In the genomic region with DNA sequence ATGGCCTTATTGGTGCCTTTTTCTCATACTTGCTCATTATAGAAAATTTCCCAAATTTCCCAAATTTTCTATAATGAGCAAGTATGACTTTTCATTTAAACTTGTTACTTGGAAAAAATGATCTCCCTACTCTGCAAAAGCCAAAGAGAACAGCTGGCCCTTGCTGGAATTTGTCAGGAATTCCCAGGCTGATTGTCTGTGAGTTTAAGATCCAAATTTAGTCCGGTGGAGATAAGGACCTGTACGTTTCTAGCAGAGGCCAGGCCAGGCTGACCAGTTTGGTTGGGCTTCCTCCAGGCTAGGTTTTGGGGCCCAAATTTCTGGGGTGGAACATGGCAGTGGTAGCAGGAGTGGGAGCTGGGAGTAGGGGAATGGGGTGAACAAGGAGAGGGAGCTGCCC, we compare ENCODE assay signal across 16 cellular contexts. TPM values are rescaled to one million over a fixed set of nuclear protein-coding genes. Genes with fewer than 3 reads are reported as not detected.
DNase-seq lines count a peak whose midpoint lies in the region; ATAC-seq, FAIRE-seq and TF ChIP-seq lines count a peak whose summit lies in the region.
"Had no signal": no experiment of that assay in that cellular context is flagged by ENCODE, and none has a peak within 500 bp of the region (broad histone marks: within the 10 kb centered on the region; RNA-seq: fewer than 3 reads in every experiment).

No MANE protein-coding gene starts in this region.

- peaks cover 2% of the 10 kb centered on the region for H3K36me3 Mint-ChIP-seq in astrocyte (ENCODE audit: low read depth, unreplicated experiment)
- H3K36me3 Mint-ChIP-seq: memory B cell had no signal

- no peaks in the 10 kb centered on the region for H4K20me1 ChIP-seq in astrocyte (ENCODE audit: insufficient read depth, low read length)

- H3K36me3 ChIP-seq in astrocyte (ENCODE audit: insufficient read depth, low read length): no peaks in the 10 kb centered on the region
- H3K36me3 ChIP-seq in heart left ventricle: peaks cover 0 to 27% (median 8%) of the 10 kb centered on the region in 9 donors
- no peaks in the 10 kb centered on the region for H3K36me3 ChIP-seq in parathyroid adenoma (ENCODE audit: control insufficient read depth, insufficient read depth, low read length)
- no peaks in the 10 kb centered on the region for H3K36me3 ChIP-seq in vagina

- no peaks in the 10 kb centered on the region for H3K9me3 ChIP-seq in astrocyte (ENCODE audit: insufficient read depth, low read depth, low read length)
- H3K9me3 ChIP-seq in heart left ventricle: no peaks in the 10 kb centered on the region
- no peaks in the 10 kb centered on the region for H3K9me3 ChIP-seq in parathyroid adenoma (ENCODE audit: control insufficient read depth, low read length)
- H3K9me3 ChIP-seq in vagina: no peaks in the 10 kb centered on the region

- H3K4me1 Mint-ChIP-seq in astrocyte (ENCODE audit: low read depth, unreplicated experiment): peaks cover 32% of the 10 kb centered on the region

- H3K4me2 ChIP-seq in astrocyte (ENCODE audit: low read length) (no peak overlapping the region), parathyroid adenoma (ENCODE audit: low read length) (no peak overlapping the region)

- no peaks in the 10 kb centered on the region for H3K27me3 ChIP-seq in astrocyte (ENCODE audit: insufficient read depth, low read length)
- H3K27me3 ChIP-seq in heart left ventricle: no peaks in the 10 kb centered on the region
- no peaks in the 10 kb centered on the region for H3K27me3 ChIP-seq in parathyroid adenoma (ENCODE audit: control insufficient read depth, insufficient read depth, low read length)
- no peaks in the 10 kb centered on the region for H3K27me3 ChIP-seq in vagina

- peak overlapping the region; percentile 68 for H3K27ac Mint-ChIP-seq in astrocyte (ENCODE audit: unreplicated experiment)
- H3K27ac Mint-ChIP-seq: memory B cell had no signal

- ATAC-seq in heart left ventricle: peak in 3 of 4 donors; percentile 2 to 22 (median 16)
- ATAC-seq in HG03442 (IDR thresholded peaks at IDR 0.05; ENCODE audit: unreplicated experiment): no peak

- H3K27me3 Mint-ChIP-seq in astrocyte (ENCODE audit: low read depth, unreplicated experiment): peaks cover 11% of the 10 kb centered on the region

- FAIRE-seq in astrocyte (lab: Jason Lieb, UNC): no peak

- no peak overlapping the region for H3K9ac ChIP-seq in astrocyte (ENCODE audit: low read length)
- no peak overlapping the region for H3K9ac ChIP-seq in parathyroid adenoma
- H3K9ac ChIP-seq: GM23248 had no signal

- H2AFZ ChIP-seq in astrocyte (ENCODE audit: low read depth, low read length): no peak overlapping the region
- H2AFZ ChIP-seq in parathyroid adenoma: peak overlapping the region; percentile 69
- H2AFZ ChIP-seq: GM23248 had no signal

- WGBS in heart left ventricle, 4 donors: 8 to 15% (median 9%) methylated on average over 2 of the region's 2 CpGs

- H3K79me2 ChIP-seq in astrocyte (ENCODE audit: insufficient read depth, low read length): no peaks in the 10 kb centered on the region
- no peaks in the 10 kb centered on the region for H3K79me2 ChIP-seq in parathyroid adenoma

- no peak overlapping the region for H3K4me3 Mint-ChIP-seq in astrocyte (ENCODE audit: unreplicated experiment)
- H3K4me3 Mint-ChIP-seq: memory B cell had no signal

- no peak overlapping the region for H3K4me3 ChIP-seq in astrocyte (ENCODE audit: insufficient read depth, low read depth, low read length)
- H3K4me3 ChIP-seq in heart left ventricle: no peak overlapping the region
- H3K4me3 ChIP-seq in parathyroid adenoma (ENCODE audit: low read depth, low read length): no peak overlapping the region
- no peak overlapping the region for H3K4me3 ChIP-seq in vagina
- H3K4me3 ChIP-seq: GM23248, SK-N-MC had no signal

- H3K9me3 Mint-ChIP-seq in astrocyte (ENCODE audit: unreplicated experiment): no peaks in the 10 kb centered on the region
- H3K9me3 Mint-ChIP-seq: memory B cell had no signal

- intact Hi-C loops in heart left ventricle (cut with DNase I): loop anchor here in 7 of 10 donors (5.0 to 10.0 kb wide), 7 partner anchors 36 to 588 kb away; a partner anchor contains a TSS
- intact Hi-C loops in vagina (cut with DNase I): loop anchor here (5.0 kb wide), 1 partner anchor 46 kb away; no protein-coding TSS in a partner anchor

- DNase-seq in astrocyte (ENCODE audit: low read depth) (peak; percentile 52), heart left ventricle (peak in 2 of 5 donors; percentile 59 to 69), vagina (ENCODE audit: extremely low spot score in 2 of 2) (no peak), 8988T (no peak), SW 1271 (lab: John Stamatoyannopoulos, UW) (no peak)
- DNase-seq: activated CD4-positive, CD25-positive, alpha-beta regulatory T cell; activated naive CD4-positive, alpha-beta T cell treated with anti-CD3 and anti-CD28 coated beads, Interleukin-2, amount 50 U/mL, for 16 hours; erythroblast; GM23248; NCI-H1092; NCI-H226; stimulated activated CD8-positive, alpha-beta memory T cell treated with anti-CD3 and anti-CD28 coated beads, Interleukin-4, amount 100 ng/mL, for 48 hours had no signal

- TF ChIP-seq POLR2A in heart left ventricle (IDR thresholded peaks at IDR 0.05): no peak
- no peak for TF ChIP-seq POLR2A in vagina (IDR thresholded peaks at IDR 0.05)

- H3K4me1 ChIP-seq in astrocyte (ENCODE audit: insufficient read depth, low read length) (no peaks in the 10 kb centered on the region), heart left ventricle (peaks cover 7 to 98% (median 90%) of the 10 kb centered on the region in 12 donors), parathyroid adenoma (peaks cover 12% of the 10 kb centered on the region), vagina (peaks cover 60% of the 10 kb centered on the region)

- no peak overlapping the region for H3K27ac ChIP-seq in astrocyte (ENCODE audit: low read depth, low read length)
- peak overlapping the region; percentile 81 to 94 (median 89) for H3K27ac ChIP-seq in heart left ventricle
- H3K27ac ChIP-seq in parathyroid adenoma: no peak overlapping the region
- peak overlapping the region; percentile 79 for H3K27ac ChIP-seq in vagina
- H3K27ac ChIP-seq: GM23248, SK-N-MC had no signal

- TF ChIP-seq CTCF in astrocyte (IDR thresholded peaks at IDR 0.05; ENCODE audit: insufficient read depth, low read depth, low read length) (no peak), heart left ventricle (IDR thresholded peaks at IDR 0.05) (no peak), parathyroid adenoma (IDR thresholded peaks at IDR 0.05) (no peak), vagina (IDR thresholded peaks at IDR 0.05) (no peak)

RNA-seq across cellular contexts. Expression of a gene that starts 51.9 kb away (rescaled TPM):
- total RNA-seq in astrocyte (7.5 and 9.8 TPM in 2 replicates), heart left ventricle (10 to 100 TPM; 16.1 to 47.1 (median 25.8) TPM), vagina (30.9 TPM)
- polyA plus RNA-seq in heart left ventricle: 10 to 100 TPM; 11.8 to 37.9 TPM

Comparison
In these comparisons a context has a peak if more than half of its experiments do, and no peak if none do; other contexts are left out.
1. H3K27ac ChIP-seq: peak in heart left ventricle (12 of 12) and vagina (single experiment); none in astrocyte (single experiment) and parathyroid adenoma (single experiment).